In genomic region chr2:238279324-238279682, GRCh38 we compare ENCODE assay signal across 1 cellular context.
TF ChIP-seq lines count a peak whose summit lies in the region.

No MANE protein-coding gene starts in this region.

TF ChIP-seq in GM23338, 12 proteins besides CTCF, POLR2A, EP300 and RAD21:
- TF ChIP-seq EZH2phosphoT487 (IDR thresholded peaks at IDR 0.05; ENCODE audit: unreplicated experiment) = no peak
- TF ChIP-seq ZNF114 (CRISPR knock-in tag; IDR thresholded peaks at IDR 0.05) = no peak
- no peak for TF ChIP-seq POLR2AphosphoS5 (IDR thresholded peaks at IDR 0.05; ENCODE audit: low read depth)
TF ChIP-seq in GM23338: peak in this region for 0.
